In genomic region chr1:4787551-4787950, GRCh38 we compare ENCODE assay signal across 25 cellular contexts.
"Had no signal": no experiment of that assay in that cellular context is flagged by ENCODE, and none has a peak within 500 bp of the region (broad histone marks: within the 10 kb centered on the region; RNA-seq: fewer than 3 reads in every experiment).

No MANE protein-coding gene starts in this region.

- H3K36me3 Mint-ChIP-seq: immature natural killer cell; naive thymus-derived CD4-positive, alpha-beta T cell; stimulated activated memory B cell treated with anti-CD40 and anti-IgM and Interleukin-4, amounts not matched to agents 10 μg/mL and 1 μg/mL and 100 μg/mL, for 72 hours had no signal

- H3K27me3 ChIP-seq: esophagus squamous epithelium, neural progenitor cell, right atrium auricular region, tibial nerve had no signal

- H3K27me3 Mint-ChIP-seq: stimulated activated memory B cell treated with anti-CD40 and anti-IgM and Interleukin-4, amounts not matched to agents 10 μg/mL and 1 μg/mL and 100 μg/mL, for 72 hours had no signal

- H3K4me1 ChIP-seq: heart right ventricle, left lung, neural progenitor cell, prostate gland, right atrium auricular region, tibial nerve had no signal

- H3K27ac Mint-ChIP-seq: effector memory CD8-positive, alpha-beta T cell; immature natural killer cell; naive thymus-derived CD4-positive, alpha-beta T cell; nephron; neural progenitor cell; stimulated activated memory B cell treated with anti-CD40 and anti-IgM and Interleukin-4, amounts not matched to agents 10 μg/mL and 1 μg/mL and 100 μg/mL, for 72 hours had no signal

- H3K9me3 ChIP-seq: esophagus squamous epithelium, heart right ventricle, left lung, prostate gland, right atrium auricular region, thoracic aorta, tibial nerve had no signal

- ATAC-seq: effector memory CD8-positive, alpha-beta T cell; heart right ventricle; left lung; naive thymus-derived CD4-positive, alpha-beta T cell; sciatic nerve; stimulated activated memory B cell treated with anti-CD40 and anti-IgM and Interleukin-4, amounts not matched to agents 10 μg/mL and 1 μg/mL and 100 μg/mL, for 72 hours; stimulated activated naive CD8-positive, alpha-beta T cell treated with anti-CD3 and anti-CD28 coated beads, Interleukin-15, Interleukin-2, amounts not matched to agents 100 U/mL and 50 U/mL, for 24 hours had no signal

- H3K27ac ChIP-seq: esophagus squamous epithelium, heart right ventricle, left lung, neural progenitor cell, prostate gland, right atrium auricular region, thoracic aorta, tibial nerve had no signal

- H2AFZ ChIP-seq: neural progenitor cell had no signal

- H3K9ac ChIP-seq: neural progenitor cell had no signal

- H3K4me1 Mint-ChIP-seq: central memory CD8-positive, alpha-beta T cell; immature natural killer cell; naive thymus-derived CD4-positive, alpha-beta T cell; stimulated activated memory B cell treated with anti-CD40 and anti-IgM and Interleukin-4, amounts not matched to agents 10 μg/mL and 1 μg/mL and 100 μg/mL, for 72 hours had no signal

- H3K4me3 Mint-ChIP-seq: central memory CD8-positive, alpha-beta T cell; effector memory CD8-positive, alpha-beta T cell; immature natural killer cell; naive thymus-derived CD4-positive, alpha-beta T cell; nephron; neural progenitor cell; stimulated activated memory B cell treated with anti-CD40 and anti-IgM and Interleukin-4, amounts not matched to agents 10 μg/mL and 1 μg/mL and 100 μg/mL, for 72 hours had no signal

- H3K4me3 ChIP-seq: esophagus squamous epithelium, heart right ventricle, left lung, neural progenitor cell, prostate gland, right atrium auricular region, thoracic aorta, tibial nerve had no signal

- DNase-seq: cortex of kidney; effector memory CD8-positive, alpha-beta T cell; erythroblast; esophagus squamous epithelium; foreskin melanocyte; glutamatergic neuron; heart right ventricle; hippocampal formation; immature natural killer cell; left lung; mesendoderm; midbrain; naive thymus-derived CD4-positive, alpha-beta T cell; nucleus accumbens; stimulated activated CD4-positive, alpha-beta T cell treated with anti-CD3 and anti-CD28 coated beads, Interleukin-4, amount 100 ng/mL, for 4 hours; stimulated activated naive CD8-positive, alpha-beta T cell treated with anti-CD3 and anti-CD28 coated beads, Interleukin-15, Interleukin-2, amounts not matched to agents 100 U/mL and 50 U/mL, for 24 hours had no signal

- H3K4me2 ChIP-seq: neural progenitor cell had no signal

- H3K9me3 Mint-ChIP-seq: central memory CD8-positive, alpha-beta T cell; effector memory CD8-positive, alpha-beta T cell; immature natural killer cell; naive thymus-derived CD4-positive, alpha-beta T cell; nephron; neural progenitor cell; stimulated activated memory B cell treated with anti-CD40 and anti-IgM and Interleukin-4, amounts not matched to agents 10 μg/mL and 1 μg/mL and 100 μg/mL, for 72 hours had no signal

- H3K36me3 ChIP-seq: esophagus squamous epithelium, heart right ventricle, left lung, neural progenitor cell, prostate gland, right atrium auricular region, thoracic aorta, tibial nerve had no signal
